ENCODE assay signal across 13 cellular contexts in the genomic region with DNA sequence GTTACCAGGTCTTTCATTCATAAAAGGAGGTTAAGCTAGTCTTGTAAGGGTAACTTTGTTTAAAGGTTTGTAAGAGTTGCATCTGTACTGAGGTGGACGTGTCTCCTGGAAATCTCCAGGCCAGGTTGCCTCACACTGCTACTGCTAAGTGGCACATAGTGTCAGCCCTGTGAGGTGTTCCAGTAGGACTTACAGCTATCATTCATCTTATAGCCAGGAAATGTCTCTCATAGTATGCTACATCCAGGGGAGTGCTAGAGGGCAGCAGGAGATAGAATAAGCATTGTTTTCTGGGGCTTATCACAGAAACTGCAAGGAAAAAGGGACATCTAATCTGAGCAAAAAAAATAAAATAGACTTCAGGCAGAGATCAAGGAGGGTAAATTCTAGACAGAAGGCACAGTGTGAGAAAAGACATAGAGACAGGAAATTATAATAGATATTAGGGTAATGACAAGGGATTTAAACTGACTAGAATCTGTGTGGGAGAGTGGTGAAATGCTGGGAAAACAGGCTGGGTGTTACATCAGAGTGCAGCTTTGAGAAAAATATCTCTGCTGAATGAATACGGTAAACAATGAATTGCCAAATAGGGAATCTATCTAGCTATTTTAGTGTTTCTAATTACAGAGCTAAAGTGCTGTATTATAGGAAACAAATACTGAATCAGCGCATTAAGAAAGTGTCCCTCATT.
A peak's percentile ranks its signal among the peaks of the same experiment; 100 is the strongest.
DNase-seq lines count a peak whose midpoint lies in the region; ATAC-seq and TF ChIP-seq lines count a peak whose summit lies in the region.
"Had no signal": no experiment of that assay in that cellular context is flagged by ENCODE, and none has a peak within 500 bp of the region (broad histone marks: within the 10 kb centered on the region; RNA-seq: fewer than 3 reads in every experiment).

No MANE protein-coding gene starts in this region.

- intact Hi-C loops in sciatic nerve (cut with DNase I): no loop called here

- H3K27ac ChIP-seq in VCaP (no peak overlapping the region), foreskin keratinocyte (no peak overlapping the region)
- H3K27ac ChIP-seq: HL-60, RWPE1, transverse colon had no signal

- H3K9me3 Mint-ChIP-seq in T-helper 2 cell treated with Interferon-gamma antibody and Interleukin-4, amounts not matched to agents 5 μg/mL and 100 μg/mL, for 36 hours: no peaks in the 10 kb centered on the region

- H3K27me3 ChIP-seq in foreskin keratinocyte: no peaks in the 10 kb centered on the region
- H3K27me3 ChIP-seq: transverse colon had no signal

- no peaks in the 10 kb centered on the region for H3K4me1 Mint-ChIP-seq in T-helper 2 cell treated with Interferon-gamma antibody and Interleukin-4, amounts not matched to agents 5 μg/mL and 100 μg/mL, for 36 hours (ENCODE audit: low read depth)

- no peaks in the 10 kb centered on the region for H3K36me3 Mint-ChIP-seq in T-helper 2 cell treated with Interferon-gamma antibody and Interleukin-4, amounts not matched to agents 5 μg/mL and 100 μg/mL, for 36 hours (ENCODE audit: low read depth)

- DNase-seq in NCI-H82 (lab: John Stamatoyannopoulos, UW): peak; percentile 5
- no peak for DNase-seq in NCI-H82 treated with DMSO at 0.1 percent for 48 hours (lab: John Stamatoyannopoulos, UW; ENCODE audit: unreplicated experiment)
- peak in 1 of 2 donors; percentile 7 for DNase-seq in foreskin keratinocyte
- DNase-seq in sciatic nerve (ENCODE audit: low spot score): no peak
- no peak for DNase-seq in SW480 (ENCODE audit: low spot score)
- no peak for DNase-seq in T-helper 2 cell treated with Interferon-gamma antibody and Interleukin-4, amounts not matched to agents 5 μg/mL and 100 μg/mL, for 36 hours (ENCODE audit: low spot score)
- DNase-seq in DMS79 (lab: John Stamatoyannopoulos, UW): no peak
- DNase-seq: glutamatergic neuron, NCI-H446, transverse colon had no signal

- H3K4me1 ChIP-seq in foreskin keratinocyte: no peaks in the 10 kb centered on the region
- H3K4me1 ChIP-seq: transverse colon had no signal

- TF ChIP-seq CTCF in VCaP (conservative IDR thresholded peaks at IDR 0.05): peak; percentile 51
- TF ChIP-seq CTCF in foreskin keratinocyte (conservative IDR thresholded peaks at IDR 0.05): peak; percentile 13

- H3K4me3 Mint-ChIP-seq in T-helper 2 cell treated with Interferon-gamma antibody and Interleukin-4, amounts not matched to agents 5 μg/mL and 100 μg/mL, for 36 hours: no peak overlapping the region

- ATAC-seq in foreskin keratinocyte (peak; percentile 26), sciatic nerve (peak; percentile 55)

- H3K27ac Mint-ChIP-seq in T-helper 2 cell treated with Interferon-gamma antibody and Interleukin-4, amounts not matched to agents 5 μg/mL and 100 μg/mL, for 36 hours: no peak overlapping the region

- no peaks in the 10 kb centered on the region for H3K27me3 Mint-ChIP-seq in T-helper 2 cell treated with Interferon-gamma antibody and Interleukin-4, amounts not matched to agents 5 μg/mL and 100 μg/mL, for 36 hours (ENCODE audit: low read depth)
